In genomic region chr7:36617408-36617807, GRCh38 we compare ENCODE assay signal across 25 cellular contexts.
"Had no signal": no experiment of that assay in that cellular context is flagged by ENCODE, and none has a peak within 500 bp of the region (broad histone marks: within the 10 kb centered on the region; RNA-seq: fewer than 3 reads in every experiment).

No MANE protein-coding gene starts in this region.

- H3K27me3 Mint-ChIP-seq: effector memory CD8-positive, alpha-beta T cell; memory B cell; stimulated activated memory B cell treated with anti-CD40 and anti-IgM and Interleukin-4, amounts not matched to agents 10 μg/mL and 1 μg/mL and 100 μg/mL, for 72 hours had no signal

- H3K9me3 ChIP-seq: right atrium auricular region, testis, tibial artery, upper lobe of left lung had no signal

- H3K4me1 Mint-ChIP-seq: nephron had no signal

- H3K4me1 ChIP-seq: parathyroid adenoma, right atrium auricular region, testis, tibial artery had no signal

- H3K36me3 ChIP-seq: neural progenitor cell, right atrium auricular region, tibial artery, upper lobe of left lung had no signal

- H3K9me3 Mint-ChIP-seq: effector memory CD8-positive, alpha-beta T cell; memory B cell; nephron; neural progenitor cell; stimulated activated memory B cell treated with anti-CD40 and anti-IgM and Interleukin-4, amounts not matched to agents 10 μg/mL and 1 μg/mL and 100 μg/mL, for 72 hours had no signal

- H3K4me3 Mint-ChIP-seq: effector memory CD8-positive, alpha-beta T cell; memory B cell; nephron; neural progenitor cell; stimulated activated memory B cell treated with anti-CD40 and anti-IgM and Interleukin-4, amounts not matched to agents 10 μg/mL and 1 μg/mL and 100 μg/mL, for 72 hours had no signal

- H3K27ac Mint-ChIP-seq: memory B cell; nephron; neural progenitor cell; progenitor cell of endocrine pancreas; stimulated activated memory B cell treated with anti-CD40 and anti-IgM and Interleukin-4, amounts not matched to agents 10 μg/mL and 1 μg/mL and 100 μg/mL, for 72 hours had no signal

- H3K36me3 Mint-ChIP-seq: memory B cell, neural progenitor cell had no signal

- H3K4me3 ChIP-seq: coronary artery, lung, neural progenitor cell, right atrium auricular region, smooth muscle cell, testis, tibial artery, upper lobe of left lung had no signal

- DNase-seq: effector memory CD8-positive, alpha-beta T cell; head of caudate nucleus; kidney; stimulated activated CD4-positive, alpha-beta T cell treated with anti-CD3 and anti-CD28 coated beads, Interleukin-12 subunit alpha, Interleukin-12 subunit beta, amount 100 ng/mL, for 4 hours; stimulated activated CD4-positive, alpha-beta T cell treated with anti-CD3 and anti-CD28 coated beads, Interleukin-1b, Interleukin-23, amount 100 ng/mL, for 48 hours; stimulated activated CD4-positive, alpha-beta T cell treated with anti-CD3 and anti-CD28 coated beads, Interleukin-4, amount 100 ng/mL, for 4 hours; stimulated activated naive CD8-positive, alpha-beta T cell treated with anti-CD3 and anti-CD28 coated beads, Interleukin-15, Interleukin-2, amounts not matched to agents 100 U/mL and 50 U/mL, for 24 hours; substantia nigra; testis; tibial artery; upper lobe of left lung had no signal

- H3K9ac ChIP-seq: neural progenitor cell, parathyroid adenoma had no signal

- H3K4me2 ChIP-seq: neural progenitor cell, smooth muscle cell had no signal

- FAIRE-seq: frontal cortex, kidney, urothelium cell line had no signal

- H3K27me3 ChIP-seq: neural progenitor cell, right atrium auricular region, testis, tibial artery, upper lobe of left lung had no signal

- H3K27ac ChIP-seq: coronary artery, neural progenitor cell, parathyroid adenoma, right atrium auricular region, testis, tibial artery, upper lobe of left lung had no signal

- H2AFZ ChIP-seq: neural progenitor cell, parathyroid adenoma had no signal

- ATAC-seq: effector memory CD8-positive, alpha-beta T cell; left lobe of liver; sciatic nerve; stimulated activated memory B cell treated with anti-CD40 and anti-IgM and Interleukin-4, amounts not matched to agents 10 μg/mL and 1 μg/mL and 100 μg/mL, for 72 hours; stimulated activated naive CD8-positive, alpha-beta T cell treated with anti-CD3 and anti-CD28 coated beads, Interleukin-15, Interleukin-2, amounts not matched to agents 100 U/mL and 50 U/mL, for 24 hours had no signal

- H3K79me2 ChIP-seq: parathyroid adenoma had no signal
